ENCODE assay signal across 8 cellular contexts in genomic region chr11:125345706-125346561, GRCh38.
DNase-seq lines count a peak whose midpoint lies in the region; ATAC-seq and TF ChIP-seq lines count a peak whose summit lies in the region.

No MANE protein-coding gene starts in this region.

- H3K9me3 ChIP-seq in colonic mucosa, result no peaks in the 10 kb centered on the region
- no peaks in the 10 kb centered on the region for H3K9me3 ChIP-seq in left lung

- intact Hi-C loops in colonic mucosa (cut with DNase I), result loop anchor here (5.0 to 10.0 kb wide), 4 partner anchors 184 to 384 kb away; partner anchors contain the start of gene PKNOX2
- intact Hi-C loops in left lung (cut with DNase I), result no loop called here

- no peaks in the 10 kb centered on the region for H3K36me3 ChIP-seq in colonic mucosa
- H3K36me3 ChIP-seq in left lung, result no peaks in the 10 kb centered on the region

- H3K9ac ChIP-seq in colonic mucosa (ENCODE audit: low read depth in 2 of 2, low read length in 2 of 2), result no peak overlapping the region

- TF ChIP-seq CTCF in GM12864 (IDR thresholded peaks at IDR 0.05; ENCODE audit: low read depth, low read length, missing control alignments), result peak; percentile 67
- TF ChIP-seq CTCF in colonic mucosa (IDR thresholded peaks at IDR 0.05), result peak; percentile 72
- TF ChIP-seq CTCF in left lung (IDR thresholded peaks at IDR 0.05), result peak; percentile 75 to 76

- no peak overlapping the region for H3K4me3 ChIP-seq in GM12864 (ENCODE audit: low read depth, low read length)
- no peak overlapping the region for H3K4me3 ChIP-seq in colonic mucosa
- no peak overlapping the region for H3K4me3 ChIP-seq in left lung

- ATAC-seq in left lung (peak; percentile 83), GM18511 (IDR thresholded peaks at IDR 0.05; ENCODE audit: unreplicated experiment) (no peak)

- peak; percentile 92 for DNase-seq in 8988T
- DNase-seq in GM12864 (ENCODE audit: low read depth), result no peak
- DNase-seq in NCI-H1092 (lab: John Stamatoyannopoulos, UW), result peak; percentile 62
- DNase-seq in UCSD-AML1 (lab: John Stamatoyannopoulos, UW; ENCODE audit: unreplicated experiment), result peak; percentile 35
- DNase-seq in colonic mucosa, result peak; percentile 64
- peak in 1 of 2 donors; percentile 49 for DNase-seq in left lung
- peak; percentile 6 for DNase-seq in stimulated activated CD8-positive, alpha-beta memory T cell treated with anti-CD3 and anti-CD28 coated beads, Interleukin-15, amount 100 ng/mL, for 1 hour (ENCODE audit: low read depth)

- H3K4me1 ChIP-seq in colonic mucosa (no peaks in the 10 kb centered on the region), left lung (no peaks in the 10 kb centered on the region)

- H3K27ac ChIP-seq in colonic mucosa (no peak overlapping the region), left lung (no peak overlapping the region)

- H3K27me3 ChIP-seq in colonic mucosa (no peaks in the 10 kb centered on the region), left lung (peaks cover 0 to 48% of the 10 kb centered on the region in 2 donors)
